ENCODE assay signal across 1 cellular context in the genomic region with DNA sequence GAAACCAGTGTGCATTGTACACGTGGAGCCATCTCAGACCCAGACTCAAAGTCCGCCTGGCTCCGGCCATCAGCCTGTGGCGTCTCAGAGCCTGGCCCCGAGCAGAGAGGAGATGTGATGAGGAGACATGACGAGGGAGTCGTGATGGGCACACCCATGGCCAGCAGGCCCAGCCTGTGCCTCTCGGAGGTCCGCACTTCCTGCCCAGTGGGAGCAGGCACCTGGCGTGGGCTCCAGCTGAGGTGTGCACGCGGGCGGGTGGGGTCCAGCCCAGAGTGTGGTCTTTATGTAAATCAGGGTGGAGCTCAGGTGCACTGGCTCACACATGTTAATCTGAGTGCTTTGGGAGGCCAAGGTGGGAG.
TF ChIP-seq lines count a peak whose summit lies in the region.

No MANE protein-coding gene starts in this region.

TF ChIP-seq in H1, 55 proteins besides CTCF, POLR2A, EP300 and RAD21:
- TF ChIP-seq CEBPB (IDR thresholded peaks at IDR 0.05; ENCODE audit: low read depth, low read length) (no peak), RFX5 (IDR thresholded peaks at IDR 0.05; ENCODE audit: borderline replicate concordance, low read depth, low read length) (no peak), YY1 (IDR thresholded peaks at IDR 0.05; ENCODE audit: low read depth, low read length) (no peak), CBX5 (IDR thresholded peaks at IDR 0.05; ENCODE audit: low read depth, low read length) (no peak), SRF (IDR thresholded peaks at IDR 0.05; ENCODE audit: low read depth, low read length) (no peak), MAFK (IDR thresholded peaks at IDR 0.05; ENCODE audit: low read depth, low read length) (no peak), JUND (IDR thresholded peaks at IDR 0.05; ENCODE audit: low read length) (no peak), CBX8 (IDR thresholded peaks at IDR 0.05; ENCODE audit: borderline replicate concordance, low read depth, low read length) (no peak)
- TF ChIP-seq, protein P1, sequence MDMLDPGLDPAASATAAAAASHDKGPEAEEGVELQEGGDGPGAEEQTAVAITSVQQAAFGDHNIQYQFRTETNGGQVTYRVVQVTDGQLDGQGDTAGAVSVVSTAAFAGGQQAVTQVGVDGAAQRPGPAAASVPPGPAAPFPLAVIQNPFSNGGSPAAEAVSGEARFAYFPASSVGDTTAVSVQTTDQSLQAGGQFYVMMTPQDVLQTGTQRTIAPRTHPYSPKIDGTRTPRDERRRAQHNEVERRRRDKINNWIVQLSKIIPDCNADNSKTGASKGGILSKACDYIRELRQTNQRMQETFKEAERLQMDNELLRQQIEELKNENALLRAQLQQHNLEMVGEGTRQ (IDR thresholded peaks at IDR 0.05; ENCODE audit: low read length), result no peak
